In the genomic region with DNA sequence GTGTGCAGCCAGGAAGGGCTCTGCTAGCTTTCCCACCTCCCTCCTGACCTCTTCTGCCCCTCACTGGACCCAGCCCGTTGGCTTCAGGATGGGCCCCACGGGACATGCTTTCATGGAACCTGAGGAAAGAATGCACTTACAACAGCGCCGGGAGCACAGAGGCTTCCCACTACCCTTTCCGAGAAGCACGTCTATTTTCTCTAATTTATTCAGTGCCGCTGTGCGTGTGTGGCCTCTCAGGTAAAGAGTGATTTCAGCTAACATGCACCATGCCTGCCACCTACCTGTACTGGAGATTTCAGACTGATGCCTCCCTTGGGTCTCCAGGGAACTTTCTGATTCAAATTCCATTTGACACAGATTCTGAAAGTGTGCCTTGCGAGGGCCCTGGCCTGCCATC, we compare ENCODE assay signal across 25 cellular contexts.
"Had no signal": no experiment of that assay in that cellular context is flagged by ENCODE, and none has a peak within 500 bp of the region (broad histone marks: within the 10 kb centered on the region; RNA-seq: fewer than 3 reads in every experiment).

No MANE protein-coding gene starts in this region.

- DNase-seq: activated CD4-positive, alpha-beta T cell treated with anti-CD3 and anti-CD28 coated beads, Interleukin-2, amount 50 U/mL, for 1 hour; activated CD4-positive, CD25-positive, alpha-beta regulatory T cell treated with anti-CD3 and anti-CD28 coated beads, Interleukin-2, amount 50 U/mL, for 72 hours; activated CD8-positive, alpha-beta T cell treated with anti-CD3 and anti-CD28 coated beads for 36 hours; activated naive CD4-positive, alpha-beta T cell treated with Interleukin-2 at 50 U/mL for 16 hours; activated naive CD8-positive, alpha-beta T cell treated with anti-CD3 and anti-CD28 coated beads for 36 hours; activated T-cell treated with anti-CD3 and anti-CD28 coated beads for 4 hours; activated T-cell treated with anti-CD3 and anti-CD28 coated beads, Interleukin-2, amount 50 U/mL, for 72 hours; adrenal gland; aorta; body of pancreas; effector memory CD4-positive, alpha-beta T cell; foreskin fibroblast; heart right ventricle; left ventricle myocardium inferior; naive B cell; nephron progenitor cell; nucleus accumbens; right lobe of liver; stimulated activated CD4-positive, alpha-beta T cell treated with anti-CD3 and anti-CD28 coated beads, Interleukin-4, amount 100 ng/mL, for 1 hour; stimulated activated naive CD8-positive, alpha-beta T cell treated with anti-CD3 and anti-CD28 coated beads, Interleukin-15, Interleukin-2, amounts not matched to agents 100 U/mL and 50 U/mL, for 24 hours; SW 1271; T-helper 9 cell; testis; transverse colon had no signal

- H3K9me3 Mint-ChIP-seq: activated CD8-positive, alpha-beta T cell treated with anti-CD3 and anti-CD28 coated beads for 36 hours; activated naive CD8-positive, alpha-beta T cell treated with anti-CD3 and anti-CD28 coated beads for 36 hours; activated T-cell treated with anti-CD3 and anti-CD28 coated beads, Interleukin-2, amount 50 U/mL, for 72 hours; T-helper 1 cell treated with Interleukin-12 subunit alpha and Interleukin-12 subunit beta and Interleukin-4 antibody, amounts not matched to agents 30 μg/mL and 1 μg/mL, for 36 hours had no signal

- H3K4me3 ChIP-seq: adrenal gland, body of pancreas, heart right ventricle, left ventricle myocardium inferior, right lobe of liver, testis, transverse colon had no signal

- H3K36me3 Mint-ChIP-seq: activated naive CD8-positive, alpha-beta T cell treated with anti-CD3 and anti-CD28 coated beads for 36 hours; naive B cell had no signal

- H3K4me3 Mint-ChIP-seq: activated CD8-positive, alpha-beta T cell treated with anti-CD3 and anti-CD28 coated beads for 36 hours; activated naive CD8-positive, alpha-beta T cell treated with anti-CD3 and anti-CD28 coated beads for 36 hours; activated T-cell treated with anti-CD3 and anti-CD28 coated beads, Interleukin-2, amount 50 U/mL, for 72 hours; naive B cell; nephron progenitor cell; T-helper 1 cell treated with Interleukin-12 subunit alpha and Interleukin-12 subunit beta and Interleukin-4 antibody, amounts not matched to agents 30 μg/mL and 1 μg/mL, for 36 hours had no signal

- H3K36me3 ChIP-seq: adrenal gland, heart right ventricle, left ventricle myocardium inferior, right lobe of liver, transverse colon had no signal

- H3K27ac Mint-ChIP-seq: activated CD8-positive, alpha-beta T cell treated with anti-CD3 and anti-CD28 coated beads for 36 hours; activated naive CD8-positive, alpha-beta T cell treated with anti-CD3 and anti-CD28 coated beads for 36 hours; activated T-cell treated with anti-CD3 and anti-CD28 coated beads, Interleukin-2, amount 50 U/mL, for 72 hours; naive B cell; nephron progenitor cell; T-helper 1 cell treated with Interleukin-12 subunit alpha and Interleukin-12 subunit beta and Interleukin-4 antibody, amounts not matched to agents 30 μg/mL and 1 μg/mL, for 36 hours had no signal

- H3K27ac ChIP-seq: adrenal gland, body of pancreas, heart right ventricle, left ventricle myocardium inferior, testis, transverse colon had no signal

- ATAC-seq: activated CD8-positive, alpha-beta T cell treated with anti-CD3 and anti-CD28 coated beads for 36 hours; activated T-cell treated with anti-CD3 and anti-CD28 coated beads, Interleukin-2, amount 50 U/mL, for 72 hours; body of pancreas; heart right ventricle; stimulated activated naive CD8-positive, alpha-beta T cell treated with anti-CD3 and anti-CD28 coated beads, Interleukin-15, Interleukin-2, amounts not matched to agents 100 U/mL and 50 U/mL, for 24 hours had no signal

- H3K9me3 ChIP-seq: adrenal gland, body of pancreas, right lobe of liver, testis, transverse colon had no signal

- H3K4me1 ChIP-seq: adrenal gland, heart right ventricle, left ventricle myocardium inferior, testis, transverse colon had no signal

- H3K4me1 Mint-ChIP-seq: activated naive CD8-positive, alpha-beta T cell treated with anti-CD3 and anti-CD28 coated beads for 36 hours; naive B cell had no signal

- H3K27me3 ChIP-seq: adrenal gland, body of pancreas, right lobe of liver, testis, transverse colon had no signal
